Comparison of ENCODE assay signal across 8 cellular contexts in genomic region chr14:72962829-72963312, GRCh38. TPM values are rescaled to one million over a fixed set of nuclear protein-coding genes. Genes with fewer than 3 reads are reported as not detected.
DNase-seq lines count a peak whose midpoint lies in the region; ATAC-seq, FAIRE-seq and TF ChIP-seq lines count a peak whose summit lies in the region.

No MANE protein-coding gene starts in this region.

- no peaks in the 10 kb centered on the region for H3K9me3 ChIP-seq in endothelial cell of umbilical vein (replicated peaks; ENCODE audit: control insufficient read depth, insufficient read depth, low read length)

- H3K27ac ChIP-seq in endothelial cell of umbilical vein (ENCODE audit: insufficient read depth, low read depth, low read length): no peak overlapping the region

- no peak for TF ChIP-seq CTCF in endothelial cell of umbilical vein (IDR thresholded peaks at IDR 0.05; ENCODE audit: extremely low read depth in 1 of 2, insufficient read depth in 1 of 2, low read depth in 1 of 2, low read length in 2 of 2)

- dilution Hi-C loops in endothelial cell of umbilical vein (cut with MboI; ENCODE audit: extremely low pct_ligation_motif_present, low sequenced_read_pairs): no loop called here

- CTCF ChIA-PET in endothelial cell of umbilical vein (lab: Charles Lee): interaction anchor here (0.8 to 1.8 kb wide), 4 partner anchors 14 to 449 kb away, joined by 3 to 8 read pairs (median 6); partner anchors contain the start of gene DCAF4

- no peaks in the 10 kb centered on the region for H3K27me3 ChIP-seq in endothelial cell of umbilical vein (ENCODE audit: control insufficient read depth in 2 of 2, insufficient read depth in 2 of 2, low read length in 2 of 2)

- no peaks in the 10 kb centered on the region for H3K79me2 ChIP-seq in endothelial cell of umbilical vein (ENCODE audit: control insufficient read depth, insufficient read depth, low read length)

- H3K9ac ChIP-seq in endothelial cell of umbilical vein (replicated peaks; ENCODE audit: extremely low read depth, insufficient read depth, low read length): no peak overlapping the region

- BruUV-seq in endothelial cell of umbilical vein (replicated peaks; lab: Mats Ljungman, UMichigan): TSS peak; percentile 100

- no peaks in the 10 kb centered on the region for H3K4me1 ChIP-seq in endothelial cell of umbilical vein (ENCODE audit: control insufficient read depth, extremely low read depth, insufficient read depth, low read length)

- H2AFZ ChIP-seq in endothelial cell of umbilical vein (ENCODE audit: low read depth, low read length): no peak overlapping the region

- TF ChIP-seq POLR2A in endothelial cell of umbilical vein (IDR thresholded peaks at IDR 0.05; ENCODE audit: low read depth, low read length): no peak

- no peaks in the 10 kb centered on the region for H4K20me1 ChIP-seq in endothelial cell of umbilical vein (replicated peaks; ENCODE audit: control insufficient read depth, extremely low read depth, insufficient read depth, low read length)

- intact Hi-C loops in endothelial cell of umbilical vein (cut with micrococcal nuclease): no loop called here

- no peak for ATAC-seq in GM18909 (IDR thresholded peaks at IDR 0.05; ENCODE audit: poor library complexity, unreplicated experiment)

- no peak overlapping the region for H3K4me3 ChIP-seq in endothelial cell of umbilical vein (replicated peaks in 1 of 3; ENCODE audit: insufficient read depth in 1 of 3, low read depth in 1 of 3, low read length in 3 of 3)

- peak; percentile 10 for DNase-seq in stimulated activated CD4-positive, alpha-beta T cell treated with anti-CD3 and anti-CD28 coated beads, Interleukin-15, amount 100 ng/mL, for 24 hours
- no peak for DNase-seq in stimulated activated CD4-positive, alpha-beta T cell treated with anti-CD3 and anti-CD28 coated beads, Interleukin-1b, Interleukin-23, amount 100 ng/mL, for 48 hours
- DNase-seq in NCI-H774 (lab: John Stamatoyannopoulos, UW) (peak; percentile 55), endothelial cell of umbilical vein (ENCODE audit: low read depth, low spot score) (peak; percentile 27), T-helper 2 cell (no peak), foreskin melanocyte (no peak), cerebellum (ENCODE audit: low spot score) (no peak)

- H3K4me2 ChIP-seq in endothelial cell of umbilical vein (ENCODE audit: insufficient read depth, low read length): no peak overlapping the region

- H3K36me3 ChIP-seq in endothelial cell of umbilical vein (ENCODE audit: control insufficient read depth in 2 of 2, extremely low read depth in 1 of 2, insufficient read depth in 2 of 2, low read length in 2 of 2): no peaks in the 10 kb centered on the region

- POLR2A ChIA-PET in endothelial cell of umbilical vein (lab: Charles Lee): no interaction called here

- FAIRE-seq in endothelial cell of umbilical vein (lab: Jason Lieb, UNC): peak; percentile 67

- H3K9me1 ChIP-seq in endothelial cell of umbilical vein (replicated peaks; ENCODE audit: control insufficient read depth, extremely low read depth, insufficient read depth, low read length): no peaks in the 10 kb centered on the region

TF ChIP-seq in endothelial cell of umbilical vein, 7 proteins besides CTCF, POLR2A, EP300 and RAD21:
- TF ChIP-seq EZH2 (IDR thresholded peaks at IDR 0.05; ENCODE audit: borderline replicate concordance, low read depth, low read length, severe bottlenecking) (no peak), MYC (IDR thresholded peaks at IDR 0.05; ENCODE audit: low read depth, low read length) (no peak), FOS (IDR thresholded peaks at IDR 0.05; ENCODE audit: borderline replicate concordance, insufficient read depth, low read length) (no peak), GATA2 (IDR thresholded peaks at IDR 0.05; ENCODE audit: insufficient read depth, insufficient read length, low read depth, low read length) (no peak), MAX (IDR thresholded peaks at IDR 0.05; ENCODE audit: insufficient read depth, insufficient read length) (no peak), JUN (IDR thresholded peaks at IDR 0.05; ENCODE audit: borderline replicate concordance, insufficient read depth, insufficient read length, low read depth) (no peak), POLR2AphosphoS5 (IDR thresholded peaks at IDR 0.05; ENCODE audit: insufficient read depth, low read depth, low read length) (no peak)

RNA-seq across cellular contexts. Expression of gene DCAF4, which starts 36.6 kb away (rescaled TPM):
- total RNA-seq in endothelial cell of umbilical vein (8.6 and 14.5 TPM in 2 replicates), cerebellum (10.2 TPM)
- polyA plus RNA-seq in endothelial cell of umbilical vein: 9.8 and 15.8 TPM in 2 replicates
- 9.0 and 13.1 TPM in 2 replicates for polyA plus RNA-seq in endothelial cell of umbilical vein (2011; cell fraction: cytosol; rRNA removed)
- 26.9 and 36.0 TPM in 2 replicates for polyA plus RNA-seq in endothelial cell of umbilical vein (2011; cell fraction: nucleus; rRNA removed)
- polyA plus RNA-seq in endothelial cell of umbilical vein (2012): 17.1 and 20.7 TPM in 2 replicates
- 16.5 and 19.0 TPM in 2 replicates for polyA minus RNA-seq in endothelial cell of umbilical vein
- polyA minus RNA-seq in endothelial cell of umbilical vein (2011; cell fraction: cytosol; rRNA and poly(A)+ RNA removed): 3.6 TPM
- polyA minus RNA-seq in endothelial cell of umbilical vein (2011; cell fraction: nucleus; rRNA and poly(A)+ RNA removed): 13.3 and 18.0 TPM in 2 replicates

Comparison
In these comparisons a context has a peak if more than half of its experiments do, and no peak if none do; other contexts are left out.
1. DNase-seq: peak in stimulated activated CD4-positive, alpha-beta T cell treated with anti-CD3 and anti-CD28 coated beads, Interleukin-15, amount 100 ng/mL, for 24 hours (single experiment), NCI-H774 (single experiment) and endothelial cell of umbilical vein (single experiment); none in stimulated activated CD4-positive, alpha-beta T cell treated with anti-CD3 and anti-CD28 coated beads, Interleukin-1b, Interleukin-23, amount 100 ng/mL, for 48 hours (single experiment), T-helper 2 cell (0 of 5), foreskin melanocyte (single experiment) and cerebellum (single experiment).